ENCODE assay signal across 15 cellular contexts in the genomic region with DNA sequence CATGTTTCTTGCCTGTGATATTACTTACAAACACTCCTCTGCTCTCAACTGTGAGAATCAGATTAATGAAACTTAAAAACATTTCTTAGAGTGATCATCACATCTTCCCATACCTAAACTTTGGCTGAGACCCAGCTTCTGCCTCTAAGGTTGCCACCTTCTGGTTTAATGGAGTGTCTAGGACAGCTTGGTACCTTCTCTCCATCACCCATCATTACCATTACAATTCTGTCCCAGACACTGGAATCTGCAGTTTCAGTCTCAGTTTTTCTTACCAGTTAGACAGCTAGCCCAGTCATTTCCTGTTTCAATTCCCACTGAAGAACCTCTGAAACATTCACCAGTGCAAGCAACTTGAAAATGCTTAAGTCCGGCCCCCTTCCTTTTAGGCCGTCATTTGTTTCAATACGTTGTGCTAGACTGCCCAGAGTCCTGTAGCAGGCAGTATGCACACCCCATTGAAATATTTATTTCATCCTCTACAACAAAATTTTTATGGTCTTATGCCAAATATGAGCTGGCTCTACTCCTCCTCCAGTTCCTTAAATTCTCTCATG.
DNase-seq lines count a peak whose midpoint lies in the region; ATAC-seq, FAIRE-seq and TF ChIP-seq lines count a peak whose summit lies in the region.
"Had no signal": no experiment of that assay in that cellular context is flagged by ENCODE, and none has a peak within 500 bp of the region (broad histone marks: within the 10 kb centered on the region; RNA-seq: fewer than 3 reads in every experiment).

No MANE protein-coding gene starts in this region.

- no peak overlapping the region for H2AFZ ChIP-seq in HepG2 (ENCODE audit: low read length)

- no peak overlapping the region for H3K4me3 Mint-ChIP-seq in activated naive CD8-positive, alpha-beta T cell treated with anti-CD3 and anti-CD28 coated beads, Interleukin-2, amount 50 U/mL, for 24 hours

- H3K27me3 ChIP-seq in liver (ENCODE audit: control insufficient read depth in 4 of 4, insufficient read depth in 4 of 4, low read length in 3 of 4) (no peaks in the 10 kb centered on the region), HepG2 (ENCODE audit: control insufficient read depth in 1 of 2, insufficient read depth in 2 of 2, low read length in 2 of 2) (no peaks in the 10 kb centered on the region)
- H3K27me3 ChIP-seq: testis had no signal

- no peak overlapping the region for H3K9ac ChIP-seq in liver (ENCODE audit: low read depth in 1 of 2, low read length in 2 of 2)
- no peak overlapping the region for H3K9ac ChIP-seq in HepG2 (ENCODE audit: insufficient read depth, low read depth, low read length)
- H3K9ac ChIP-seq: KMS-11 had no signal

- no peaks in the 10 kb centered on the region for H4K20me1 ChIP-seq in HepG2 (ENCODE audit: insufficient read depth, low read length)

- H3K79me2 ChIP-seq in HepG2 (ENCODE audit: insufficient read depth, low read length) = no peaks in the 10 kb centered on the region

- in situ Hi-C loops in HepG2 (cut with HindIII; ENCODE audit: extremely low pct_ligation_motif_present, low pct_unique_long_range_greater_than_20kb) = no loop called here

- no peak for TF ChIP-seq RAD21 in liver (IDR thresholded peaks at IDR 0.05)
- TF ChIP-seq RAD21 in HepG2 (CRISPR knock-in tag; IDR thresholded peaks at IDR 0.05) = no peak

- H3K27me3 Mint-ChIP-seq in activated naive CD8-positive, alpha-beta T cell treated with anti-CD3 and anti-CD28 coated beads, Interleukin-2, amount 50 U/mL, for 24 hours = no peaks in the 10 kb centered on the region

- no peak overlapping the region for H3K27ac ChIP-seq in liver (ENCODE audit: low read depth in 1 of 2, low read length in 2 of 2)
- H3K27ac ChIP-seq in HepG2 (ENCODE audit: extremely low read length, insufficient read depth, low read length) = no peak overlapping the region
- H3K27ac ChIP-seq: KMS-11 had no signal

- FAIRE-seq in HepG2 (lab: Jason Lieb, UNC) = no peak

- H3K9me3 Mint-ChIP-seq in activated naive CD8-positive, alpha-beta T cell treated with anti-CD3 and anti-CD28 coated beads, Interleukin-2, amount 50 U/mL, for 24 hours = no peaks in the 10 kb centered on the region

- POLR2A ChIA-PET in HepG2 (lab: Yijun Ruan, JAX) = no interaction called here

- H3K4me1 ChIP-seq in liver (ENCODE audit: control insufficient read depth in 4 of 4, insufficient read depth in 4 of 4, low read length in 3 of 4) (no peaks in the 10 kb centered on the region), HepG2 (ENCODE audit: insufficient read depth, low read length) (no peaks in the 10 kb centered on the region)

- TF ChIP-seq CTCF in liver (IDR thresholded peaks at IDR 0.05; ENCODE audit: low read depth, low read length, missing input control) (peak; percentile 3), HepG2 (CRISPR knock-in tag; IDR thresholded peaks at IDR 0.05) (no peak)

- TF ChIP-seq POLR2A in HepG2 (IDR thresholded peaks at IDR 0.05; ENCODE audit: insufficient read depth in 1 of 2, low read depth in 2 of 2, low read length in 2 of 2) = no peak

- BruUV-seq in HepG2 (replicated peaks; lab: Mats Ljungman, UMichigan) = no TSS peak

- 70% methylated on average over 3 of the region's 3 CpGs for WGBS in liver
- WGBS in HepG2 (ENCODE audit: low lambda C conversion rate) = 98% methylated on average over 3 of the region's 3 CpGs

- H3K36me3 ChIP-seq in liver (ENCODE audit: control insufficient read depth in 4 of 4, insufficient read depth in 3 of 4, low read depth in 1 of 4, low read length in 3 of 4) (no peaks in the 10 kb centered on the region), HepG2 (replicated peaks in 1 of 2; ENCODE audit: control insufficient read depth in 1 of 2, insufficient read depth in 2 of 2, low read length in 2 of 2) (no peaks in the 10 kb centered on the region)

- H3K9me3 ChIP-seq in liver (ENCODE audit: control insufficient read depth in 4 of 4, low read length in 3 of 4) (no peaks in the 10 kb centered on the region), HepG2 (ENCODE audit: low read length) (no peaks in the 10 kb centered on the region)
- H3K9me3 ChIP-seq: testis had no signal

- no peak overlapping the region for H3K27ac Mint-ChIP-seq in activated naive CD8-positive, alpha-beta T cell treated with anti-CD3 and anti-CD28 coated beads, Interleukin-2, amount 50 U/mL, for 24 hours

- ATAC-seq in HepG2 (no peak), HG03095 (IDR thresholded peaks at IDR 0.05; ENCODE audit: unreplicated experiment) (no peak), HG03432 (IDR thresholded peaks at IDR 0.05; ENCODE audit: unreplicated experiment) (no peak)
- peak; percentile 36 for ATAC-seq in activated naive CD8-positive, alpha-beta T cell treated with anti-CD3 and anti-CD28 coated beads, Interleukin-2, amount 50 U/mL, for 24 hours
- ATAC-seq: PC-3 had no signal

- peaks cover 6% of the 10 kb centered on the region for H3K4me1 Mint-ChIP-seq in activated naive CD8-positive, alpha-beta T cell treated with anti-CD3 and anti-CD28 coated beads, Interleukin-2, amount 50 U/mL, for 24 hours

- H3K4me3 ChIP-seq in liver (ENCODE audit: low read depth in 1 of 3, low read length in 3 of 3) (no peak overlapping the region), HepG2 (replicated peaks in 1 of 3; ENCODE audit: insufficient read depth in 1 of 3, low read depth in 2 of 3, low read length in 3 of 3) (no peak overlapping the region)
- H3K4me3 ChIP-seq: testis had no signal

- no peak overlapping the region for H3K4me2 ChIP-seq in HepG2 (ENCODE audit: low read depth, low read length)
- H3K4me2 ChIP-seq: KMS-11 had no signal

- CTCF ChIA-PET in HepG2 (lab: Yijun Ruan, JAX; ENCODE audit: low intra/inter-chr PET ratio, low total read pairs) = no interaction called here

- TF ChIP-seq EP300 in HepG2 (IDR thresholded peaks at IDR 0.05; ENCODE audit: low read depth in 2 of 2, low read length in 2 of 2) (no peak), HepG2 (CRISPR knock-in tag; IDR thresholded peaks at IDR 0.05; ENCODE audit: borderline replicate concordance) (no peak)

- no peaks in the 10 kb centered on the region for H3K36me3 Mint-ChIP-seq in activated naive CD8-positive, alpha-beta T cell treated with anti-CD3 and anti-CD28 coated beads, Interleukin-2, amount 50 U/mL, for 24 hours (ENCODE audit: low read depth)

- intact Hi-C loops in HepG2 (cut with micrococcal nuclease; ENCODE audit: unreplicated experiment) = no loop called here

- DNase-seq in HepG2 (ENCODE audit: low spot score) (no peak), iris pigment epithelial cell (ENCODE audit: low read depth) (peak; percentile 95), hippocampal formation (lab: John Stamatoyannopoulos, UW) (no peak), SHP77 treated with DMSO at 0.1 percent for 48 hours (lab: John Stamatoyannopoulos, UW) (no peak)
- DNase-seq in activated naive CD8-positive, alpha-beta T cell treated with anti-CD3 and anti-CD28 coated beads, Interleukin-2, amount 50 U/mL, for 24 hours = no peak
- DNase-seq: activated CD4-positive, alpha-beta T cell treated with anti-CD3 and anti-CD28 coated beads, Interleukin-2, amount 50 U/mL, for 4 hours; caudate nucleus; kidney glomerular epithelial cell; PC-3; stimulated activated CD4-positive, alpha-beta T cell treated with anti-CD3 and anti-CD28 coated beads, Interleukin-12 subunit alpha, Interleukin-12 subunit beta, amount 100 ng/mL, for 4 hours; testis had no signal

TF ChIP-seq in liver, 16 proteins besides CTCF, POLR2A, EP300 and RAD21 (continues in another document):
- TF ChIP-seq YY1 (IDR thresholded peaks at IDR 0.05) (no peak), HNF4G (IDR thresholded peaks at IDR 0.05) (no peak), TAF1 (conservative IDR thresholded peaks at IDR 0.05) (no peak), EGR1 (IDR thresholded peaks at IDR 0.05; ENCODE audit: low read depth in 2 of 2) (no peak), RXRA (IDR thresholded peaks at IDR 0.05) (no peak), HNF4A (conservative IDR thresholded peaks at IDR 0.05) (no peak), JUND (IDR thresholded peaks at IDR 0.05) (no peak)
- TF ChIP-seq, protein P1, sequence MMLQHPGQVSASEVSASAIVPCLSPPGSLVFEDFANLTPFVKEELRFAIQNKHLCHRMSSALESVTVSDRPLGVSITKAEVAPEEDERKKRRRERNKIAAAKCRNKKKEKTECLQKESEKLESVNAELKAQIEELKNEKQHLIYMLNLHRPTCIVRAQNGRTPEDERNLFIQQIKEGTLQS (IDR thresholded peaks at IDR 0.05) = no peak

TF ChIP-seq in HepG2, 621 proteins besides CTCF, POLR2A, EP300 and RAD21 (continues in another document):
- TF ChIP-seq SIN3B (IDR thresholded peaks at IDR 0.05; ENCODE audit: low read length) = no peak
- TF ChIP-seq ZNF10 (CRISPR knock-in tag; IDR thresholded peaks at IDR 0.05; ENCODE audit: borderline replicate concordance, low read depth) = no peak
- TF ChIP-seq ZFP82 (CRISPR knock-in tag; IDR thresholded peaks at IDR 0.05; ENCODE audit: borderline replicate concordance) = no peak
- TF ChIP-seq ZNF432 (CRISPR knock-in tag; IDR thresholded peaks at IDR 0.05; ENCODE audit: borderline replicate concordance) = no peak
- no peak for TF ChIP-seq RFX1 (IDR thresholded peaks at IDR 0.05)
- TF ChIP-seq, protein P2, sequence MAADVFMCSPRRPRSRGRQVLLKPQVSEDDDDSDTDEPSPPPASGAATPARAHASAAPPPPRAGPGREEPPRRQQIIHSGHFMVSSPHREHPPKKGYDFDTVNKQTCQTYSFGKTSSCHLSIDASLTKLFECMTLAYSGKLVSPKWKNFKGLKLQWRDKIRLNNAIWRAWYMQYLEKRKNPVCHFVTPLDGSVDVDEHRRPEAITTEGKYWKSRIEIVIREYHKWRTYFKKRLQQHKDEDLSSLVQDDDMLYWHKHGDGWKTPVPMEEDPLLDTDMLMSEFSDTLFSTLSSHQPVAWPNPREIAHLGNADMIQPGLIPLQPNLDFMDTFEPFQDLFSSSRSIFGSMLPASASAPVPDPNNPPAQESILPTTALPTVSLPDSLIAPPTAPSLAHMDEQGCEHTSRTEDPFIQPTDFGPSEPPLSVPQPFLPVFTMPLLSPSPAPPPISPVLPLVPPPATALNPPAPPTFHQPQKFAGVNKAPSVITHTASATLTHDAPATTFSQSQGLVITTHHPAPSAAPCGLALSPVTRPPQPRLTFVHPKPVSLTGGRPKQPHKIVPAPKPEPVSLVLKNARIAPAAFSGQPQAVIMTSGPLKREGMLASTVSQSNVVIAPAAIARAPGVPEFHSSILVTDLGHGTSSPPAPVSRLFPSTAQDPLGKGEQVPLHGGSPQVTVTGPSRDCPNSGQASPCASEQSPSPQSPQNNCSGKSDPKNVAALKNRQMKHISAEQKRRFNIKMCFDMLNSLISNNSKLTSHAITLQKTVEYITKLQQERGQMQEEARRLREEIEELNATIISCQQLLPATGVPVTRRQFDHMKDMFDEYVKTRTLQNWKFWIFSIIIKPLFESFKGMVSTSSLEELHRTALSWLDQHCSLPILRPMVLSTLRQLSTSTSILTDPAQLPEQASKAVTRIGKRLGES (CRISPR knock-in tag; IDR thresholded peaks at IDR 0.05; ENCODE audit: borderline replicate concordance) = no peak
- no peak for TF ChIP-seq MAX (IDR thresholded peaks at IDR 0.05)
- TF ChIP-seq DPF2 (CRISPR knock-in tag; IDR thresholded peaks at IDR 0.05; ENCODE audit: borderline replicate concordance, low read depth) = no peak
